1 cellular context compared by ENCODE assay signal in the genomic region with DNA sequence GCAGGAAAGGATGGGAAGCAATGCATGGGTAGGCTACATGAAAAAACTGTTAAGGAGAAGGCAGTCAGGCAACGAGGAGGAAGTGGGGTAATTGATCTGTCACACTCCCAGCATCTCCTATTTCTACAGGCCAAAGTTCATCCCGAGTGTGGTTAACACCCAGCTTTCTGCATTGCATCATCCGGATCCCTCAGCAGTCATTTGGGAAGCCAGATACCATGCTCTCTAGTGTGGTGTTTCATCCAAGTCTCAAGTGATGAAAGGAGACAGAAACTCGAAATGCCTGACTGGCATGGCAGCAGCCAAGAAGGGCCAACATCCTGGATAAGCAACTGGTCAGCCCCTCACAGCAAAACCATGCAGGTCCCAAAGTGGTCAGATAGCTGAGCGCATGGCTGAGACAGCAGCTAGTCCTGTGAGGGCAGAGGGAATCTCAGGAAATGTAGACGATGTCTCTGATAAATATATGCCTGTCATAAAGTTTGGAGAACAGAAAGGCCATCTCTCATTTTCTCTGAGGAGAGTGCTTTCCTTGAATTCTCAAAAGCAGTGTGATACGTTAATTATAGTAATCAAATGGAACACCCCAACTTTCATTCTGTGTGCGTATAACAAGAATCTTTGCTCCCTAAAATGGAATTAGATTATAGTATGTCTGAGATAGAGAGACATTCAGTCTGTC.
A peak's percentile ranks its signal among the peaks of the same experiment; 100 is the strongest.
TF ChIP-seq lines count a peak whose summit lies in the region.

No MANE protein-coding gene starts in this region.

TF ChIP-seq in HepG2, 621 proteins besides CTCF, POLR2A, EP300 and RAD21 (continued from another document and continues in another):
- no peak; the same call in 1 of the 2 replicates for TF ChIP-seq TIGD3 (CRISPR knock-in tag; IDR thresholded peaks at IDR 0.05; ENCODE audit: borderline replicate concordance)
- TF ChIP-seq LCORL (IDR thresholded peaks at IDR 0.05) = 0 out of 2 replicates have a peak, but pooled peaks have one; percentile 33
- peak; percentile 97 for TF ChIP-seq LCORL (CRISPR knock-in tag; IDR thresholded peaks at IDR 0.05)
- peak; percentile 97 for TF ChIP-seq ZNF644 (CRISPR knock-in tag; IDR thresholded peaks at IDR 0.05; ENCODE audit: low read depth)
- peak; percentile 59; the same call in 1 of the 2 replicates for TF ChIP-seq FOXC1 (CRISPR knock-in tag; IDR thresholded peaks at IDR 0.05; ENCODE audit: borderline replicate concordance)
- TF ChIP-seq, protein P1, sequence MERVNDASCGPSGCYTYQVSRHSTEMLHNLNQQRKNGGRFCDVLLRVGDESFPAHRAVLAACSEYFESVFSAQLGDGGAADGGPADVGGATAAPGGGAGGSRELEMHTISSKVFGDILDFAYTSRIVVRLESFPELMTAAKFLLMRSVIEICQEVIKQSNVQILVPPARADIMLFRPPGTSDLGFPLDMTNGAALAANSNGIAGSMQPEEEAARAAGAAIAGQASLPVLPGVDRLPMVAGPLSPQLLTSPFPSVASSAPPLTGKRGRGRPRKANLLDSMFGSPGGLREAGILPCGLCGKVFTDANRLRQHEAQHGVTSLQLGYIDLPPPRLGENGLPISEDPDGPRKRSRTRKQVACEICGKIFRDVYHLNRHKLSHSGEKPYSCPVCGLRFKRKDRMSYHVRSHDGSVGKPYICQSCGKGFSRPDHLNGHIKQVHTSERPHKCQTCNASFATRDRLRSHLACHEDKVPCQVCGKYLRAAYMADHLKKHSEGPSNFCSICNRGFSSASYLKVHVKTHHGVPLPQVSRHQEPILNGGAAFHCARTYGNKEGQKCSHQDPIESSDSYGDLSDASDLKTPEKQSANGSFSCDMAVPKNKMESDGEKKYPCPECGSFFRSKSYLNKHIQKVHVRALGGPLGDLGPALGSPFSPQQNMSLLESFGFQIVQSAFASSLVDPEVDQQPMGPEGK (CRISPR knock-in tag; IDR thresholded peaks at IDR 0.05) = peak; percentile 80
- TF ChIP-seq ZNF709 (CRISPR knock-in tag; IDR thresholded peaks at IDR 0.05) = no peak
- TF ChIP-seq TBX3 (IDR thresholded peaks at IDR 0.05; ENCODE audit: borderline replicate concordance) = peak; percentile 95
- 0 out of 2 replicates have a peak, but pooled peaks have one; percentile 41 for TF ChIP-seq ZSCAN25 (CRISPR knock-in tag; IDR thresholded peaks at IDR 0.05)
- TF ChIP-seq CREM (IDR thresholded peaks at IDR 0.05) = peak; percentile 74; the same call in 1 of the 2 replicates
- TF ChIP-seq CREM (CRISPR knock-in tag; IDR thresholded peaks at IDR 0.05) = no peak
- no peak; the same call in 1 of the 2 replicates for TF ChIP-seq MYNN (CRISPR knock-in tag; IDR thresholded peaks at IDR 0.05; ENCODE audit: low read depth)
- TF ChIP-seq PLSCR1 (CRISPR knock-in tag; IDR thresholded peaks at IDR 0.05; ENCODE audit: borderline replicate concordance) = no peak
- no peak for TF ChIP-seq STAT5B (CRISPR knock-in tag; IDR thresholded peaks at IDR 0.05)
- no peak for TF ChIP-seq NFRKB (IDR thresholded peaks at IDR 0.05)
- TF ChIP-seq CBX5 (CRISPR knock-in tag; IDR thresholded peaks at IDR 0.05; ENCODE audit: borderline replicate concordance) = peak; percentile 97; the same call in 1 of the 2 replicates
- TF ChIP-seq TMF1 (CRISPR knock-in tag; IDR thresholded peaks at IDR 0.05; ENCODE audit: low read depth) = no peak
- TF ChIP-seq SP5 (CRISPR knock-in tag; IDR thresholded peaks at IDR 0.05; ENCODE audit: borderline replicate concordance, low read depth) = peak; percentile 72
- TF ChIP-seq SPEN (CRISPR knock-in tag; IDR thresholded peaks at IDR 0.05; ENCODE audit: low read depth) = peak; percentile 83; the same call in 1 of the 2 replicates
- no peak for TF ChIP-seq ZNF556 (CRISPR knock-in tag; IDR thresholded peaks at IDR 0.05; ENCODE audit: borderline replicate concordance)
- TF ChIP-seq SIX1 (CRISPR knock-in tag; IDR thresholded peaks at IDR 0.05; ENCODE audit: borderline replicate concordance) = peak; percentile 98
- peak; percentile 89; the same call in 1 of the 2 replicates for TF ChIP-seq ZMYM3 (CRISPR knock-in tag; IDR thresholded peaks at IDR 0.05)
- TF ChIP-seq, protein P2, sequence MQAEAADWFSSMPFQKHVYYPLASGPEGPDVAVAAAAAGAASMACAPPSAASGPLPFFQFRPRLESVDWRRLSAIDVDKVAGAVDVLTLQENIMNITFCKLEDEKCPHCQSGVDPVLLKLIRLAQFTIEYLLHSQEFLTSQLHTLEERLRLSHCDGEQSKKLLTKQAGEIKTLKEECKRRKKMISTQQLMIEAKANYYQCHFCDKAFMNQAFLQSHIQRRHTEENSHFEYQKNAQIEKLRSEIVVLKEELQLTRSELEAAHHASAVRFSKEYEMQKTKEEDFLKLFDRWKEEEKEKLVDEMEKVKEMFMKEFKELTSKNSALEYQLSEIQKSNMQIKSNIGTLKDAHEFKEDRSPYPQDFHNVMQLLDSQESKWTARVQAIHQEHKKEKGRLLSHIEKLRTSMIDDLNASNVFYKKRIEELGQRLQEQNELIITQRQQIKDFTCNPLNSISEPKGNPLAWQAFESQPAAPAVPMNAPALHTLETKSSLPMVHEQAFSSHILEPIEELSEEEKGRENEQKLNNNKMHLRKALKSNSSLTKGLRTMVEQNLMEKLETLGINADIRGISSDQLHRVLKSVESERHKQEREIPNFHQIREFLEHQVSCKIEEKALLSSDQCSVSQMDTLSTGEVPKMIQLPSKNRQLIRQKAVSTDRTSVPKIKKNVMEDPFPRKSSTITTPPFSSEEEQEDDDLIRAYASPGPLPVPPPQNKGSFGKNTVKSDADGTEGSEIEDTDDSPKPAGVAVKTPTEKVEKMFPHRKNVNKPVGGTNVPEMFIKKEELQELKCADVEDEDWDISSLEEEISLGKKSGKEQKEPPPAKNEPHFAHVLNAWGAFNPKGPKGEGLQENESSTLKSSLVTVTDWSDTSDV (CRISPR knock-in tag; IDR thresholded peaks at IDR 0.05) = no peak
- peak; percentile 86; the same call in 1 of the 2 replicates for TF ChIP-seq RCOR2 (CRISPR knock-in tag; IDR thresholded peaks at IDR 0.05)
- no peak for TF ChIP-seq ZNF446 (CRISPR knock-in tag; IDR thresholded peaks at IDR 0.05)
- no peak for TF ChIP-seq ZNF10 (CRISPR knock-in tag; IDR thresholded peaks at IDR 0.05; ENCODE audit: borderline replicate concordance, low read depth)
- no peak for TF ChIP-seq RELA (CRISPR knock-in tag; IDR thresholded peaks at IDR 0.05)
- TF ChIP-seq ZNF605 (CRISPR knock-in tag; IDR thresholded peaks at IDR 0.05) = peak; percentile 83; the same call in 1 of the 2 replicates
- TF ChIP-seq, protein P3, sequence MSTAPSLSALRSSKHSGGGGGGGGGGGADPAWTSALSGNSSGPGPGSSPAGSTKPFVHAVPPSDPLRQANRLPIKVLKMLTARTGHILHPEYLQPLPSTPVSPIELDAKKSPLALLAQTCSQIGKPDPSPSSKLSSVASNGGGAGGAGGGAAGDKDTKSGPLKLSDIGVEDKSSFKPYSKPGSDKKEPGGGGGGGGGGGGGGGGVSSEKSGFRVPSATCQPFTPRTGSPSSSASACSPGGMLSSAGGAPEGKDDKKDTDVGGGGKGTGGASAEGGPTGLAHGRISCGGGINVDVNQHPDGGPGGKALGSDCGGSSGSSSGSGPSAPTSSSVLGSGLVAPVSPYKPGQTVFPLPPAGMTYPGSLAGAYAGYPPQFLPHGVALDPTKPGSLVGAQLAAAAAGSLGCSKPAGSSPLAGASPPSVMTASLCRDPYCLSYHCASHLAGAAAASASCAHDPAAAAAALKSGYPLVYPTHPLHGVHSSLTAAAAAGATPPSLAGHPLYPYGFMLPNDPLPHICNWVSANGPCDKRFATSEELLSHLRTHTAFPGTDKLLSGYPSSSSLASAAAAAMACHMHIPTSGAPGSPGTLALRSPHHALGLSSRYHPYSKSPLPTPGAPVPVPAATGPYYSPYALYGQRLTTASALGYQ (CRISPR knock-in tag; IDR thresholded peaks at IDR 0.05) = no peak
- peak; percentile 91 for TF ChIP-seq MYC (CRISPR knock-in tag; IDR thresholded peaks at IDR 0.05; ENCODE audit: borderline replicate concordance)
- no peak; the same call in 1 of the 2 replicates for TF ChIP-seq ZNF652 (CRISPR knock-in tag; IDR thresholded peaks at IDR 0.05; ENCODE audit: borderline replicate concordance, low read depth)
- TF ChIP-seq ZNF777 (CRISPR knock-in tag; IDR thresholded peaks at IDR 0.05) = no peak
- TF ChIP-seq POLR2AphosphoS2 (IDR thresholded peaks at IDR 0.05; ENCODE audit: low read depth, low read length) = no peak
- no peak for TF ChIP-seq ZNF160 (CRISPR knock-in tag; IDR thresholded peaks at IDR 0.05)
- TF ChIP-seq ZNF484 (CRISPR knock-in tag; IDR thresholded peaks at IDR 0.05; ENCODE audit: borderline replicate concordance, low read depth) = no peak
- TF ChIP-seq SNRNP70 (IDR thresholded peaks at IDR 0.05; ENCODE audit: low read depth, low read length) = no peak
- no peak for TF ChIP-seq ZFP36 (IDR thresholded peaks at IDR 0.05; ENCODE audit: borderline replicate concordance, low read depth, low read length, partially characterized antibody)
- TF ChIP-seq CCAR2 (optimal IDR thresholded peaks at IDR 0.05; ENCODE audit: low read depth, low read length) = no peak
- no peak for TF ChIP-seq MED13 (CRISPR knock-in tag; IDR thresholded peaks at IDR 0.05)
- TF ChIP-seq ZNF75D (CRISPR knock-in tag; IDR thresholded peaks at IDR 0.05; ENCODE audit: borderline replicate concordance) = no peak
- TF ChIP-seq ZNF792 (CRISPR knock-in tag; IDR thresholded peaks at IDR 0.05) = peak; percentile 93
- TF ChIP-seq, protein P4, sequence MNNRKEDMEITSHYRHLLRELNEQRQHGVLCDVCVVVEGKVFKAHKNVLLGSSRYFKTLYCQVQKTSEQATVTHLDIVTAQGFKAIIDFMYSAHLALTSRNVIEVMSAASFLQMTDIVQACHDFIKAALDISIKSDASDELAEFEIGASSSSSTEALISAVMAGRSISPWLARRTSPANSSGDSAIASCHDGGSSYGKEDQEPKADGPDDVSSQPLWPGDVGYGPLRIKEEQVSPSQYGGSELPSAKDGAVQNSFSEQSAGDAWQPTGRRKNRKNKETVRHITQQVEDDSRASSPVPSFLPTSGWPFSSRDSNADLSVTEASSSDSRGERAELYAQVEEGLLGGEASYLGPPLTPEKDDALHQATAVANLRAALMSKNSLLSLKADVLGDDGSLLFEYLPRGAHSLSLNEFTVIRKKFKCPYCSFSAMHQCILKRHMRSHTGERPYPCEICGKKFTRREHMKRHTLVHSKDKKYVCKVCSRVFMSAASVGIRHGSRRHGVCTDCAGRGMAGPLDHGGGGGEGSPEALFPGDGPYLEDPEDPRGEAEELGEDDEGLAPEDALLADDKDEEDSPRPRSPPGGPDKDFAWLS (CRISPR knock-in tag; IDR thresholded peaks at IDR 0.05; ENCODE audit: borderline replicate concordance) = no peak
- TF ChIP-seq ZSCAN30 (CRISPR knock-in tag; IDR thresholded peaks at IDR 0.05) = no peak
- peak; percentile 72; the same call in 1 of the 2 replicates for TF ChIP-seq ZNF276 (CRISPR knock-in tag; IDR thresholded peaks at IDR 0.05; ENCODE audit: low read depth)
- no peak for TF ChIP-seq ELK4 (CRISPR knock-in tag; IDR thresholded peaks at IDR 0.05; ENCODE audit: borderline replicate concordance)
- TF ChIP-seq SMAD3 (CRISPR knock-in tag; IDR thresholded peaks at IDR 0.05) = peak; percentile 99
- peak; percentile 94 for TF ChIP-seq ATF7 (IDR thresholded peaks at IDR 0.05)
- TF ChIP-seq ATF7 (CRISPR knock-in tag; IDR thresholded peaks at IDR 0.05) = peak; percentile 91; the same call in 1 of the 2 replicates
- TF ChIP-seq CSRNP2 (CRISPR knock-in tag; conservative IDR thresholded peaks at IDR 0.05; ENCODE audit: low read depth) = no peak
- peak; percentile 53; the same call in 1 of the 2 replicates for TF ChIP-seq ESRRA (CRISPR knock-in tag; IDR thresholded peaks at IDR 0.05; ENCODE audit: low read depth)
- TF ChIP-seq AHR (CRISPR knock-in tag; IDR thresholded peaks at IDR 0.05) = peak; percentile 76; the same call in 1 of the 2 replicates
